ENCODE assay signal across 8 cellular contexts in genomic region chr13:104571161-104571889, GRCh38.
DNase-seq lines count a peak whose midpoint lies in the region; ATAC-seq and TF ChIP-seq lines count a peak whose summit lies in the region.

No MANE protein-coding gene starts in this region.

- H3K27ac ChIP-seq in VCaP: peak overlapping the region; percentile 55
- H3K27ac ChIP-seq in prostate gland: peak overlapping the region; percentile 55 to 70

- H3K27me3 ChIP-seq in prostate gland (replicated peaks; ENCODE audit: insufficient read depth): no peaks in the 10 kb centered on the region

- peaks cover 5% of the 10 kb centered on the region; the same call in 1 of the 2 replicates for H3K4me1 ChIP-seq in ES-I3 (ENCODE audit: insufficient read depth, low read length)
- peaks cover 3% of the 10 kb centered on the region for H3K4me1 ChIP-seq in prostate gland (replicated peaks)

- H3K4me3 ChIP-seq in prostate gland: no peak overlapping the region

- H3K9ac ChIP-seq in ES-I3 (ENCODE audit: low read depth, low read length): peak overlapping the region; percentile 5; the same call in 1 of the 2 replicates

- no peaks in the 10 kb centered on the region for H3K9me3 ChIP-seq in ES-I3 (ENCODE audit: control insufficient read depth, insufficient read depth, low read length)
- H3K9me3 ChIP-seq in prostate gland: no peaks in the 10 kb centered on the region

- TF ChIP-seq POLR2A in prostate gland (IDR thresholded peaks at IDR 0.05): no peak

- H3K36me3 ChIP-seq in ES-I3 (ENCODE audit: insufficient read depth, low read length) (no peaks in the 10 kb centered on the region), prostate gland (no peaks in the 10 kb centered on the region)

- peak; percentile 23 for DNase-seq in MV-4-11 (lab: John Stamatoyannopoulos, UW)
- DNase-seq in Right ventricle myocardium superior: no peak
- DNase-seq in prostate gland (ENCODE audit: low spot score): peak; percentile 92
- DNase-seq in activated CD8-positive, alpha-beta memory T cell treated with anti-CD3 and anti-CD28 coated beads, Interleukin-2, amount 50 U/mL, for 4 hours: no peak
- no peak for DNase-seq in cerebellar nuclear complex (lab: John Stamatoyannopoulos, UW)

- peak; percentile 94 for TF ChIP-seq CTCF in VCaP (conservative IDR thresholded peaks at IDR 0.05)
- TF ChIP-seq CTCF in prostate gland (IDR thresholded peaks at IDR 0.05): peak; percentile 33 to 90 (median 75)

- intact Hi-C loops in Right ventricle myocardium superior (cut with DNase I): loop anchor here (10.0 kb wide), 1 partner anchor 1963 kb away; the partner anchor contains the start of gene EFNB2
- intact Hi-C loops in prostate gland (cut with DNase I): no loop called here

- 11% methylated on average over 12 of the region's 12 CpGs for WGBS in prostate gland

- peak; percentile 80 for ATAC-seq in Right ventricle myocardium superior (ENCODE audit: poor library complexity)
- ATAC-seq in HG03378 (IDR thresholded peaks at IDR 0.05; ENCODE audit: unreplicated experiment): no peak

Comparison
In these comparisons a context has a peak if more than half of its experiments do, and no peak if none do; other contexts are left out.
1. DNase-seq: peak in MV-4-11 (single experiment) and prostate gland (single experiment); none in Right ventricle myocardium superior (single experiment), activated CD8-positive, alpha-beta memory T cell treated with anti-CD3 and anti-CD28 coated beads, Interleukin-2, amount 50 U/mL, for 4 hours (single experiment) and cerebellar nuclear complex (0 of 2).